In the genomic region with DNA sequence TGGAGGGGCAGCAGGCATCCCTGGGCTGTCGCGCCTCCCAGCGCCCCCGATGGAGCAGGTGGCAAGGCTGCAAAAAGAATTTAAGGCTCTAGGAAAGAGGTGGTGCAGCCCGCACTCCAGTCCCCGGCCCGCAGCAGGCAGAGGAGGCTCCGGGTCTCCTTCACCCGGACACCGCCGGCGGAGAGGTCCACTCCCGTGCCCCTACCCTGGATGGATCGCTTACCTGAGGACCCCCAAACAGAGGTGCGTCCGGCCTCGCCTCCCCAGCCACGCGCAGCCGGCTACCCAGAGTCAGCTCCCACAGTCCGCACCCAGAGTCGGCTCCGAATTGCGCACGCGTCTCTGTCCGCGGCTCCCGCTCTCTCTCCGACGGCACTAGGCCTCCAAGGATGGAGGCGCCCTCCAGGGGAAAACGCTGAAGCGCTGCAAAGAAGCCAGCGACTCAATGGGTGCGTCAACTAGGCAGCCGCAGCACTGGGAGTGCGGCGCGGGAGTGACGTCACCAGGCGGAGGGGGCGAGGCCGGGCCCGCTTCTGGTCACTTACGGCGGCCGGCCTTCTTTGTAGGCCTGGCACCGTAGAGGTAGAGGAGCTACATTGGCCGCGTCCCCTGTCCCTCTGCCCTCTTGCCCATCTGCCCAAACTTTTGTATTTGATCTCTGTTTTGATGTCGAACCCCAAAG, we compare ENCODE assay signal across 8 cellular contexts. TPM values are rescaled to one million over a fixed set of nuclear protein-coding genes. Genes with fewer than 3 reads are reported as not detected.
DNase-seq lines count a peak whose midpoint lies in the region; ATAC-seq and TF ChIP-seq lines count a peak whose summit lies in the region.

A gene with protein sequence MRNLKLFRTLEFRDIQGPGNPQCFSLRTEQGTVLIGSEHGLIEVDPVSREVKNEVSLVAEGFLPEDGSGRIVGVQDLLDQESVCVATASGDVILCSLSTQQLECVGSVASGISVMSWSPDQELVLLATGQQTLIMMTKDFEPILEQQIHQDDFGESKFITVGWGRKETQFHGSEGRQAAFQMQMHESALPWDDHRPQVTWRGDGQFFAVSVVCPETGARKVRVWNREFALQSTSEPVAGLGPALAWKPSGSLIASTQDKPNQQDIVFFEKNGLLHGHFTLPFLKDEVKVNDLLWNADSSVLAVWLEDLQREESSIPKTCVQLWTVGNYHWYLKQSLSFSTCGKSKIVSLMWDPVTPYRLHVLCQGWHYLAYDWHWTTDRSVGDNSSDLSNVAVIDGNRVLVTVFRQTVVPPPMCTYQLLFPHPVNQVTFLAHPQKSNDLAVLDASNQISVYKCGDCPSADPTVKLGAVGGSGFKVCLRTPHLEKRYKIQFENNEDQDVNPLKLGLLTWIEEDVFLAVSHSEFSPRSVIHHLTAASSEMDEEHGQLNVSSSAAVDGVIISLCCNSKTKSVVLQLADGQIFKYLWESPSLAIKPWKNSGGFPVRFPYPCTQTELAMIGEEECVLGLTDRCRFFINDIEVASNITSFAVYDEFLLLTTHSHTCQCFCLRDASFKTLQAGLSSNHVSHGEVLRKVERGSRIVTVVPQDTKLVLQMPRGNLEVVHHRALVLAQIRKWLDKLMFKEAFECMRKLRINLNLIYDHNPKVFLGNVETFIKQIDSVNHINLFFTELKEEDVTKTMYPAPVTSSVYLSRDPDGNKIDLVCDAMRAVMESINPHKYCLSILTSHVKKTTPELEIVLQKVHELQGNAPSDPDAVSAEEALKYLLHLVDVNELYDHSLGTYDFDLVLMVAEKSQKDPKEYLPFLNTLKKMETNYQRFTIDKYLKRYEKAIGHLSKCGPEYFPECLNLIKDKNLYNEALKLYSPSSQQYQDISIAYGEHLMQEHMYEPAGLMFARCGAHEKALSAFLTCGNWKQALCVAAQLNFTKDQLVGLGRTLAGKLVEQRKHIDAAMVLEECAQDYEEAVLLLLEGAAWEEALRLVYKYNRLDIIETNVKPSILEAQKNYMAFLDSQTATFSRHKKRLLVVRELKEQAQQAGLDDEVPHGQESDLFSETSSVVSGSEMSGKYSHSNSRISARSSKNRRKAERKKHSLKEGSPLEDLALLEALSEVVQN (N-terminal part only) (minus strand): TSS at position 484 of the 682 bp plus-strand sequence. CDS start 2,978 bp downstream, outside the sequence.

- TF ChIP-seq POLR2A in erythroblast (IDR thresholded peaks at IDR 0.05; ENCODE audit: low read length): peak; percentile 78

- H3K27me3 Mint-ChIP-seq in IgD-negative memory B cell: no peaks in the 10 kb centered on the region

- H3K9me3 ChIP-seq in mucosa of stomach (ENCODE audit: control insufficient read depth, low read length): no peaks in the 10 kb centered on the region

- no peaks in the 10 kb centered on the region for H3K27me3 ChIP-seq in mucosa of stomach (ENCODE audit: control insufficient read depth, insufficient read depth, low read length)

- peaks cover 16 to 26% (median 18%) of the 10 kb centered on the region in 3 donors for H3K4me1 Mint-ChIP-seq in IgD-negative memory B cell

- H3K9me3 Mint-ChIP-seq in IgD-negative memory B cell: no peaks in the 10 kb centered on the region

- peaks cover 14% of the 10 kb centered on the region for H3K4me1 ChIP-seq in mucosa of stomach (ENCODE audit: control insufficient read depth, insufficient read depth, low read length)

- peak; percentile 91 for DNase-seq in DMS153 (lab: John Stamatoyannopoulos, UW)
- peak; percentile 94 for DNase-seq in OCI-M1 (lab: John Stamatoyannopoulos, UW)
- peak; percentile 84 for DNase-seq in activated T-cell treated with anti-CD3 and anti-CD28 coated beads for 4 hours
- DNase-seq in erythroblast (lab: John Stamatoyannopoulos, UW): peak; percentile 96 to 97
- peak; percentile 77 to 84 for DNase-seq in stimulated activated CD8-positive, alpha-beta memory T cell treated with anti-CD3 and anti-CD28 coated beads, Interleukin-7, amount 100 ng/mL, for 1 hour (ENCODE audit: low read depth in 2 of 2)

- peak within 1 kb of the TSS; percentile 83 for H3K9ac ChIP-seq in mucosa of stomach (ENCODE audit: low read length)

- ATAC-seq in GM21529 (IDR thresholded peaks at IDR 0.05; ENCODE audit: unreplicated experiment): peak; percentile 88

- H3K36me3 ChIP-seq in mucosa of stomach (ENCODE audit: control insufficient read depth, insufficient read depth, low read length): no peaks in the 10 kb centered on the region

- peak within 1 kb of the TSS; percentile 98 to 100 (median 99) for H3K4me3 Mint-ChIP-seq in IgD-negative memory B cell

- H3K4me3 ChIP-seq in mucosa of stomach (ENCODE audit: low read length): peak within 1 kb of the TSS; percentile 70

- peaks cover 3% of the 10 kb centered on the region for H3K36me3 Mint-ChIP-seq in IgD-negative memory B cell

- peak within 1 kb of the TSS; percentile 81 to 99 (median 96) for H3K27ac Mint-ChIP-seq in IgD-negative memory B cell

RNA-seq across cellular contexts. Expression of the gene that starts here (rescaled TPM):
- 14.4 TPM for polyA plus RNA-seq in IgD-negative memory B cell

Comparison
In these comparisons a context has a peak if more than half of its experiments do, and no peak if none do; other contexts are left out.
1. Peak in every context shown above with its lines: DNase-seq, ATAC-seq and H3K4me3 ChIP-seq.